ENCODE assay signal across 1 cellular context in genomic region chr15:39774688-39775267, GRCh38.
TF ChIP-seq lines count a peak whose summit lies in the region.

No MANE protein-coding gene starts in this region.

TF ChIP-seq in K562, 482 proteins besides CTCF, POLR2A, EP300 and RAD21 (continued from another document):
- no peak for TF ChIP-seq REST (CRISPR knock-in tag; IDR thresholded peaks at IDR 0.05; ENCODE audit: low read depth)
- TF ChIP-seq ETS1 (conservative IDR thresholded peaks at IDR 0.05; ENCODE audit: control insufficient read depth, low read depth, low read length) = no peak
- TF ChIP-seq, protein P1, sequence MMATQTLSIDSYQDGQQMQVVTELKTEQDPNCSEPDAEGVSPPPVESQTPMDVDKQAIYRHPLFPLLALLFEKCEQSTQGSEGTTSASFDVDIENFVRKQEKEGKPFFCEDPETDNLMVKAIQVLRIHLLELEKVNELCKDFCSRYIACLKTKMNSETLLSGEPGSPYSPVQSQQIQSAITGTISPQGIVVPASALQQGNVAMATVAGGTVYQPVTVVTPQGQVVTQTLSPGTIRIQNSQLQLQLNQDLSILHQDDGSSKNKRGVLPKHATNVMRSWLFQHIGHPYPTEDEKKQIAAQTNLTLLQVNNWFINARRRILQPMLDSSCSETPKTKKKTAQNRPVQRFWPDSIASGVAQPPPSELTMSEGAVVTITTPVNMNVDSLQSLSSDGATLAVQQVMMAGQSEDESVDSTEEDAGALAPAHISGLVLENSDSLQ (IDR thresholded peaks at IDR 0.05) = no peak
- no peak for TF ChIP-seq ZNF79 (CRISPR knock-in tag; IDR thresholded peaks at IDR 0.05; ENCODE audit: low read depth)
- TF ChIP-seq ELK1 (CRISPR knock-in tag; IDR thresholded peaks at IDR 0.05) = no peak
- no peak for TF ChIP-seq ZKSCAN3 (CRISPR knock-in tag; IDR thresholded peaks at IDR 0.05)
- TF ChIP-seq MXI1 (IDR thresholded peaks at IDR 0.05; ENCODE audit: low read depth, low read length) = no peak
- TF ChIP-seq CHD4 (IDR thresholded peaks at IDR 0.05; ENCODE audit: insufficient read depth, insufficient replicate concordance, low read depth, low read length, poor library complexity, severe bottlenecking) = no peak
